In genomic region chr3:42317137-42317536, GRCh38 we compare ENCODE assay signal across 42 cellular contexts. TPM values are rescaled to one million over a fixed set of nuclear protein-coding genes. Genes with fewer than 3 reads are reported as not detected.
"Had no signal": no experiment of that assay in that cellular context is flagged by ENCODE, and none has a peak within 500 bp of the region (broad histone marks: within the 10 kb centered on the region; RNA-seq: fewer than 3 reads in every experiment).

No MANE protein-coding gene starts in this region.

- H3K36me3 ChIP-seq: adrenal gland, ascending aorta, brain microvascular endothelial cell, breast epithelium, cardiac muscle cell had no signal

- FAIRE-seq: astrocyte, bronchial epithelial cell had no signal

- H3K27me3 ChIP-seq: adrenal gland, ascending aorta, body of pancreas, brain microvascular endothelial cell, breast epithelium, cardiac muscle cell had no signal

- H3K27ac Mint-ChIP-seq: activated naive CD4-positive, alpha-beta T cell treated with anti-CD3 and anti-CD28 coated beads for 36 hours; activated naive CD4-positive, alpha-beta T cell treated with anti-CD3 and anti-CD28 coated beads, Interleukin-2, amount 10 ng/mL, durations not matched to agents 7 days and 5 days; activated naive CD4-positive, alpha-beta T cell treated with anti-CD3 and anti-CD28 coated beads, Interleukin-2, amount 50 U/mL, for 24 hours; activated naive CD4-positive, alpha-beta T cell treated with anti-CD3 and anti-CD28 coated beads, Interleukin-2, amount 50 U/mL, for 72 hours; activated naive CD8-positive, alpha-beta T cell; activated naive CD8-positive, alpha-beta T cell treated with anti-CD3 and anti-CD28 coated beads for 36 hours; activated naive CD8-positive, alpha-beta T cell treated with anti-CD3 and anti-CD28 coated beads, Interleukin-2, amount 10 ng/mL, durations not matched to agents 7 days and 5 days; activated naive CD8-positive, alpha-beta T cell treated with anti-CD3 and anti-CD28 coated beads, Interleukin-2, amount 50 U/mL, for 24 hours; activated T-cell treated with anti-CD3 and anti-CD28 coated beads, Interleukin-2, amount 50 U/mL, for 24 hours; activated T-cell treated with anti-CD3 and anti-CD28 coated beads, Interleukin-2, amount 50 U/mL, for 72 hours; activated T-helper 1 cell treated with anti-CD3 and anti-CD28 coated beads, Interleukin-12 subunit alpha, Interleukin-12 subunit beta, Interleukin-2, Interleukin-4 antibody, amounts not matched to agents 30 ng/mL and 10 ng/mL and 1 ng/mL, durations not matched to agents 14 hours and 24 hours and 36 hours; activated T-helper 17 cell treated with anti-CD3 and anti-CD28 coated beads, Interleukin-2, amount 50 U/mL, for 72 hours; activated T-helper 2 cell treated with anti-CD3 and anti-CD28 coated beads, Interferon-gamma antibody, Interleukin-2, Interleukin-4, amounts not matched to agents 10 μg/mL and 5 μg/mL and 100 μg/mL, durations not matched to agents 14 hours and 24 hours and 36 hours; brain had no signal

- H3K4me3 Mint-ChIP-seq: activated naive CD4-positive, alpha-beta T cell treated with anti-CD3 and anti-CD28 coated beads for 36 hours; activated naive CD4-positive, alpha-beta T cell treated with anti-CD3 and anti-CD28 coated beads, Interleukin-2, amount 10 ng/mL, durations not matched to agents 7 days and 5 days; activated naive CD4-positive, alpha-beta T cell treated with anti-CD3 and anti-CD28 coated beads, Interleukin-2, amount 50 U/mL, for 24 hours; activated naive CD8-positive, alpha-beta T cell; activated naive CD8-positive, alpha-beta T cell treated with anti-CD3 and anti-CD28 coated beads for 36 hours; activated naive CD8-positive, alpha-beta T cell treated with anti-CD3 and anti-CD28 coated beads, Interleukin-2, amount 10 ng/mL, durations not matched to agents 7 days and 5 days; activated naive CD8-positive, alpha-beta T cell treated with anti-CD3 and anti-CD28 coated beads, Interleukin-2, amount 50 U/mL, for 24 hours; activated T-cell treated with anti-CD3 and anti-CD28 coated beads, Interleukin-2, amount 50 U/mL, for 24 hours; activated T-cell treated with anti-CD3 and anti-CD28 coated beads, Interleukin-2, amount 50 U/mL, for 4 hours; activated T-cell treated with anti-CD3 and anti-CD28 coated beads, Interleukin-2, amount 50 U/mL, for 72 hours; activated T-helper 1 cell treated with anti-CD3 and anti-CD28 coated beads, Interleukin-12 subunit alpha, Interleukin-12 subunit beta, Interleukin-2, Interleukin-4 antibody, amounts not matched to agents 30 ng/mL and 10 ng/mL and 1 ng/mL, durations not matched to agents 14 hours and 24 hours and 36 hours; activated T-helper 17 cell treated with anti-CD3 and anti-CD28 coated beads, Interleukin-2, amount 50 U/mL, for 72 hours; brain; central memory CD8-positive, alpha-beta T cell had no signal

- H3K4me3 ChIP-seq: adrenal gland, ascending aorta, body of pancreas, breast epithelium, cardiac muscle cell had no signal

- H3K27ac ChIP-seq: adrenal gland, ascending aorta, body of pancreas, brain microvascular endothelial cell, breast epithelium, cardiac muscle cell had no signal

- H3K4me1 ChIP-seq: adrenal gland, ascending aorta, body of pancreas, breast epithelium had no signal

- DNase-seq: activated effector memory CD4-positive, alpha-beta T cell treated with anti-CD3 and anti-CD28 coated beads, Interleukin-2, amount 50 U/mL, for 16 hours; activated effector memory CD4-positive, alpha-beta T cell treated with Interleukin-2 at 50 U/mL for 16 hours; activated gamma-delta T cell; activated gamma-delta T cell treated with Interleukin-2 at 50 U/mL for 16 hours; activated naive CD4-positive, alpha-beta T cell; activated naive CD4-positive, alpha-beta T cell treated with anti-CD3 and anti-CD28 coated beads for 36 hours; activated naive CD4-positive, alpha-beta T cell treated with anti-CD3 and anti-CD28 coated beads, Interleukin-2, amount 10 ng/mL, durations not matched to agents 7 days and 5 days; activated naive CD4-positive, alpha-beta T cell treated with anti-CD3 and anti-CD28 coated beads, Interleukin-2, amount 50 U/mL, for 16 hours; activated naive CD4-positive, alpha-beta T cell treated with Interleukin-2 at 50 U/mL for 16 hours; activated naive CD8-positive, alpha-beta T cell treated with anti-CD3 and anti-CD28 coated beads for 36 hours; activated naive CD8-positive, alpha-beta T cell treated with anti-CD3 and anti-CD28 coated beads, Interleukin-2, amount 10 ng/mL, durations not matched to agents 7 days and 5 days; activated naive CD8-positive, alpha-beta T cell treated with anti-CD3 and anti-CD28 coated beads, Interleukin-2, amount 50 U/mL, for 24 hours; activated T-cell treated with anti-CD3 and anti-CD28 coated beads, Interleukin-2, amount 50 U/mL, for 1 hour; activated T-cell treated with anti-CD3 and anti-CD28 coated beads, Interleukin-2, amount 50 U/mL, for 24 hours; activated T-cell treated with anti-CD3 and anti-CD28 coated beads, Interleukin-2, amount 50 U/mL, for 4 hours; activated T-cell treated with anti-CD3 and anti-CD28 coated beads, Interleukin-2, amount 50 U/mL, for 48 hours; activated T-cell treated with anti-CD3 and anti-CD28 coated beads, Interleukin-2, amount 50 U/mL, for 72 hours; adrenal gland; amniotic stem cell; amygdala; anterior cingulate cortex; aorta; body of pancreas; brain microvascular endothelial cell; caudate nucleus; central memory CD4-positive, alpha-beta T cell; cerebellar nuclear complex had no signal

- H3K27me3 Mint-ChIP-seq: activated naive CD4-positive, alpha-beta T cell treated with anti-CD3 and anti-CD28 coated beads, Interleukin-2, amount 50 U/mL, for 24 hours; activated naive CD8-positive, alpha-beta T cell; activated naive CD8-positive, alpha-beta T cell treated with anti-CD3 and anti-CD28 coated beads for 36 hours; activated naive CD8-positive, alpha-beta T cell treated with anti-CD3 and anti-CD28 coated beads, Interleukin-2, amount 50 U/mL, for 24 hours had no signal

- H3K9me3 ChIP-seq: body of pancreas had no signal

- H3K4me1 Mint-ChIP-seq: activated naive CD4-positive, alpha-beta T cell treated with anti-CD3 and anti-CD28 coated beads, Interleukin-2, amount 10 ng/mL, durations not matched to agents 7 days and 5 days; activated naive CD4-positive, alpha-beta T cell treated with anti-CD3 and anti-CD28 coated beads, Interleukin-2, amount 50 U/mL, for 24 hours; activated naive CD8-positive, alpha-beta T cell treated with anti-CD3 and anti-CD28 coated beads for 36 hours; activated naive CD8-positive, alpha-beta T cell treated with anti-CD3 and anti-CD28 coated beads, Interleukin-2, amount 10 ng/mL, durations not matched to agents 7 days and 5 days; activated naive CD8-positive, alpha-beta T cell treated with anti-CD3 and anti-CD28 coated beads, Interleukin-2, amount 50 U/mL, for 24 hours; activated T-helper 17 cell treated with anti-CD3 and anti-CD28 coated beads, Interleukin-2, amount 50 U/mL, for 72 hours; brain; central memory CD8-positive, alpha-beta T cell had no signal

- ATAC-seq: activated naive CD4-positive, alpha-beta T cell treated with anti-CD3 and anti-CD28 coated beads, Interleukin-2, amount 50 U/mL, for 72 hours; activated naive CD8-positive, alpha-beta T cell treated with anti-CD3 and anti-CD28 coated beads, Interleukin-2, amount 50 U/mL, for 24 hours; activated T-cell treated with anti-CD3 and anti-CD28 coated beads, Interleukin-2, amount 50 U/mL, for 4 hours; activated T-cell treated with anti-CD3 and anti-CD28 coated beads, Interleukin-2, amount 50 U/mL, for 72 hours; activated T-helper 17 cell treated with anti-CD3 and anti-CD28 coated beads, Interleukin-2, amount 50 U/mL, for 72 hours; body of pancreas had no signal

RNA-seq across cellular contexts. Expression of gene CCK, which starts 51.2 kb away (rescaled TPM):
- total RNA-seq: activated naive CD4-positive, alpha-beta T cell treated with anti-CD3 and anti-CD28 coated beads for 36 hours; activated naive CD4-positive, alpha-beta T cell treated with anti-CD3 and anti-CD28 coated beads, Interleukin-2, amount 50 U/mL, for 72 hours; activated naive CD8-positive, alpha-beta T cell treated with anti-CD3 and anti-CD28 coated beads for 36 hours; activated naive CD8-positive, alpha-beta T cell treated with anti-CD3 and anti-CD28 coated beads, Interleukin-2, amount 10 ng/mL, durations not matched to agents 7 days and 5 days; activated T-cell treated with anti-CD3 and anti-CD28 coated beads, Interleukin-2, amount 50 U/mL, for 4 hours; activated T-cell treated with anti-CD3 and anti-CD28 coated beads, Interleukin-2, amount 50 U/mL, for 72 hours; activated T-helper 1 cell treated with anti-CD3 and anti-CD28 coated beads, Interleukin-12 subunit alpha, Interleukin-12 subunit beta, Interleukin-2, Interleukin-4 antibody, amounts not matched to agents 30 ng/mL and 10 ng/mL and 1 ng/mL, durations not matched to agents 14 hours and 24 hours and 36 hours; activated T-helper 17 cell treated with anti-CD3 and anti-CD28 coated beads, Interleukin-2, amount 50 U/mL, for 72 hours; activated T-helper 2 cell treated with anti-CD3 and anti-CD28 coated beads, Interferon-gamma antibody, Interleukin-2, Interleukin-4, amounts not matched to agents 10 μg/mL and 5 μg/mL and 100 μg/mL, durations not matched to agents 14 hours and 24 hours and 36 hours; aorta; ascending aorta; astrocyte; body of pancreas; breast epithelium; cardiac muscle cell; cardiac septum; chondrocyte had no signal
- polyA plus RNA-seq: cardiac muscle cell had no signal
